In genomic region chr16:50265260-50265659, GRCh38 we compare ENCODE assay signal across 9 cellular contexts. TPM values are rescaled to one million over a fixed set of nuclear protein-coding genes. Genes with fewer than 3 reads are reported as not detected.
DNase-seq lines count a peak whose midpoint lies in the region; ATAC-seq and TF ChIP-seq lines count a peak whose summit lies in the region.
"Had no signal": no experiment of that assay in that cellular context is flagged by ENCODE, and none has a peak within 500 bp of the region (broad histone marks: within the 10 kb centered on the region; RNA-seq: fewer than 3 reads in every experiment).

No MANE protein-coding gene starts in this region.

- intact Hi-C loops in tibial artery (cut with DNase I; ENCODE audit: low total_unique reads) = no loop called here

- ATAC-seq in T-cell (replicated peaks in 1 of 4) (peak; percentile 24 to 67 (median 32)), HG03457 (IDR thresholded peaks at IDR 0.05; ENCODE audit: unreplicated experiment) (no peak)

- H3K27me3 ChIP-seq in HL-60 (ENCODE audit: insufficient read depth, poor library complexity, severe bottlenecking) (no peaks in the 10 kb centered on the region), tibial artery (no peaks in the 10 kb centered on the region)

- H3K27ac Mint-ChIP-seq in T-cell = peak overlapping the region; percentile 98 to 99
- no peak overlapping the region for H3K27ac Mint-ChIP-seq in endothelial cell (ENCODE audit: unreplicated experiment)

- H3K9me3 Mint-ChIP-seq in T-cell = no peaks in the 10 kb centered on the region
- no peaks in the 10 kb centered on the region for H3K9me3 Mint-ChIP-seq in endothelial cell (ENCODE audit: unreplicated experiment)

- H3K4me1 ChIP-seq in tibial artery = peaks cover 0 to 19% (median 14%) of the 10 kb centered on the region in 4 donors

- no peaks in the 10 kb centered on the region for H3K27me3 Mint-ChIP-seq in T-cell
- H3K27me3 Mint-ChIP-seq in endothelial cell (ENCODE audit: unreplicated experiment) = no peaks in the 10 kb centered on the region

- H3K4me3 Mint-ChIP-seq in T-cell (peak overlapping the region; percentile 77 to 94 (median 85)), endothelial cell (ENCODE audit: unreplicated experiment) (no peak overlapping the region)

- no peaks in the 10 kb centered on the region for H3K9me3 ChIP-seq in tibial artery

- H3K27ac ChIP-seq in HL-60 (replicated peaks) (peak overlapping the region; percentile 77), tibial artery (peak overlapping the region; percentile 12 to 58)
- H3K27ac ChIP-seq: C4-2B had no signal

- H3K36me3 Mint-ChIP-seq in T-cell = peaks cover 11% of the 10 kb centered on the region
- H3K36me3 Mint-ChIP-seq in endothelial cell (ENCODE audit: low read depth, unreplicated experiment) = peaks cover 3% of the 10 kb centered on the region

- TF ChIP-seq CTCF in HL-60 (IDR thresholded peaks at IDR 0.05; ENCODE audit: insufficient read depth, low read length) (peak; percentile 49), tibial artery (IDR thresholded peaks at IDR 0.05) (no peak), endothelial cell (IDR thresholded peaks at IDR 0.05; ENCODE audit: unreplicated experiment) (no peak)

- DNase-seq in NCI-H2107 treated with DMSO at 0.1 percent for 48 hours (lab: John Stamatoyannopoulos, UW; ENCODE audit: unreplicated experiment) (peak; percentile 16), NCI-H2107 (lab: John Stamatoyannopoulos, UW) (no peak), HL-60 (ENCODE audit: low read depth in 1 of 2, low spot score in 1 of 2) (peak in 1 of 2 experiments; percentile 80), T-cell (peak in 20 of 34 experiments; percentile 28 to 56 (median 44)), erythroblast (lab: John Stamatoyannopoulos, UW) (peak; percentile 62 to 69), tibial artery (peak in 1 of 2 donors; percentile 40), endothelial cell (ENCODE audit: low spot score) (no peak)

- H3K4me3 ChIP-seq in HL-60 (replicated peaks; ENCODE audit: insufficient read depth, low read length) (no peak overlapping the region), tibial artery (no peak overlapping the region)

- H3K4me1 Mint-ChIP-seq in T-cell = peaks cover 54 to 64% (median 63%) of the 10 kb centered on the region in 3 donors
- peaks cover 14% of the 10 kb centered on the region for H3K4me1 Mint-ChIP-seq in endothelial cell (ENCODE audit: unreplicated experiment)

- no peaks in the 10 kb centered on the region for H3K36me3 ChIP-seq in tibial artery

- POLR2A ChIA-PET in T-cell (lab: Charles Lee) = interaction anchor here in 1 of 2 donors (1.2 kb wide), 1 partner anchor 9 kb away, joined by 3 read pairs; no protein-coding TSS in a partner anchor

- CTCF ChIA-PET in T-cell (lab: Charles Lee) = interaction anchor here (0.6 to 1.3 kb wide), 9 partner anchors 8 to 89 kb away, joined by 3 to 10 read pairs (median 4); no protein-coding TSS in a partner anchor

- no peak for TF ChIP-seq POLR2A in erythroblast (IDR thresholded peaks at IDR 0.05; ENCODE audit: low read length)

RNA-seq across cellular contexts. Expression of gene ADCY7, which starts 1.1 kb away (rescaled TPM):
- total RNA-seq in T-cell = 100 to 1,000 TPM; 201 to 314 (median 278) TPM
- 3.2 TPM for total RNA-seq in endothelial cell (ENCODE audit: unreplicated experiment)

Comparison
In these comparisons a context has a peak if more than half of its experiments do, and no peak if none do; other contexts are left out.
1. DNase-seq: peak in NCI-H2107 treated with DMSO at 0.1 percent for 48 hours (single experiment), T-cell (20 of 34) and erythroblast (2 of 2); none in NCI-H2107 (single experiment) and endothelial cell (single experiment).
2. RNA of gene ADCY7, which starts 1.1 kb away (total RNA-seq): 201 to 314 TPM in T-cell; 3.2 TPM in endothelial cell (single experiment); every median in the first group is over 10 times any median in the second.